ENCODE assay signal across 15 cellular contexts in the genomic region with DNA sequence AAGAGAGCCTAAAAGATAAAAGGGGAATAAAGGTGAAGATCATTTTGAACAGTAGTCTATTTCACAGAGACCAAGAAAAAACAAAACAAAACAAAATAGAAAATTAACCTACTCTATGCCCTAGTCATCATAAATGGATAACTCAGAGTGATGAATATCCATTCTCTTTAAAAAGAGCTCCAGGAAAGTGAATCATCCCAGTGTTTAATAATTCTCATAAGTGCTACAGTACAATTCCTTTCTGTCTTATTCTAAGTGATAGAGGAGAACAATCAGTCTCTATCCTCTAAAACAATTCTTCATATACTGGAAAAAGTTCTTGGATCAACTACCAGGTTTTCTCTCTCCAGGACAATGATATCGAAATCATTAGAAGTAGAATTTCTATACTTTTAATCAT. TPM values are rescaled to one million over a fixed set of nuclear protein-coding genes. Genes with fewer than 3 reads are reported as not detected.
A peak's percentile ranks its signal among the peaks of the same experiment; 100 is the strongest.
DNase-seq lines count a peak whose midpoint lies in the region; ATAC-seq and TF ChIP-seq lines count a peak whose summit lies in the region.
"Had no signal": no experiment of that assay in that cellular context is flagged by ENCODE, and none has a peak within 500 bp of the region (broad histone marks: within the 10 kb centered on the region; RNA-seq: fewer than 3 reads in every experiment).

No MANE protein-coding gene starts in this region.

- no peaks in the 10 kb centered on the region for H3K9me3 Mint-ChIP-seq in HFFc6
- H3K9me3 Mint-ChIP-seq in activated T-helper 17 cell treated with anti-CD3 and anti-CD28 coated beads, Interleukin-2, amount 50 U/mL, for 72 hours: no peaks in the 10 kb centered on the region
- no peaks in the 10 kb centered on the region for H3K9me3 Mint-ChIP-seq in activated CD4-positive, alpha-beta T cell treated with anti-CD3 and anti-CD28 coated beads, Interleukin-2, amount 10 ng/mL, durations not matched to agents 24 days and 14 days

- H3K27me3 ChIP-seq in adrenal gland: no peaks in the 10 kb centered on the region
- H3K27me3 ChIP-seq: BLaER1 treated with 17β-estradiol and CSF1 and Interleukin-3, amounts not matched to agents 10 nM and 100 nM had no signal

- peaks cover 19% of the 10 kb centered on the region for H3K36me3 Mint-ChIP-seq in HFFc6 (ENCODE audit: low read depth)
- H3K36me3 Mint-ChIP-seq in activated T-helper 17 cell treated with anti-CD3 and anti-CD28 coated beads, Interleukin-2, amount 50 U/mL, for 72 hours (ENCODE audit: low read depth): peaks cover 54% of the 10 kb centered on the region
- H3K36me3 Mint-ChIP-seq in activated CD4-positive, alpha-beta T cell treated with anti-CD3 and anti-CD28 coated beads, Interleukin-2, amount 10 ng/mL, durations not matched to agents 24 days and 14 days (ENCODE audit: low read depth): peaks cover 21% of the 10 kb centered on the region

- no peaks in the 10 kb centered on the region for H3K4me1 ChIP-seq in adrenal gland (replicated peaks in 1 of 2)
- H3K4me1 ChIP-seq: BLaER1 treated with 17β-estradiol and CSF1 and Interleukin-3, amounts not matched to agents 10 nM and 100 nM had no signal

- no peak overlapping the region for H3K4me3 Mint-ChIP-seq in HFFc6
- H3K4me3 Mint-ChIP-seq in activated T-helper 17 cell treated with anti-CD3 and anti-CD28 coated beads, Interleukin-2, amount 50 U/mL, for 72 hours: no peak overlapping the region
- no peak overlapping the region for H3K4me3 Mint-ChIP-seq in activated CD4-positive, alpha-beta T cell treated with anti-CD3 and anti-CD28 coated beads, Interleukin-2, amount 10 ng/mL, durations not matched to agents 24 days and 14 days
- H3K4me3 Mint-ChIP-seq: CD4-positive, CD25-positive, alpha-beta regulatory T cell had no signal

- peaks cover 0 to 7% of the 10 kb centered on the region in 2 donors for H3K36me3 ChIP-seq in adrenal gland (replicated peaks in 1 of 2)

- H3K27me3 Mint-ChIP-seq in HFFc6 (ENCODE audit: insufficient read depth): no peaks in the 10 kb centered on the region; the same call in 1 of the 2 replicates
- H3K27me3 Mint-ChIP-seq in activated T-helper 17 cell treated with anti-CD3 and anti-CD28 coated beads, Interleukin-2, amount 50 U/mL, for 72 hours: no peaks in the 10 kb centered on the region
- H3K27me3 Mint-ChIP-seq in activated CD4-positive, alpha-beta T cell treated with anti-CD3 and anti-CD28 coated beads, Interleukin-2, amount 10 ng/mL, durations not matched to agents 24 days and 14 days: no peaks in the 10 kb centered on the region
- H3K27me3 Mint-ChIP-seq: CD4-positive, CD25-positive, alpha-beta regulatory T cell had no signal

- H3K4me1 Mint-ChIP-seq in HFFc6 (ENCODE audit: low read depth): peaks cover 47% of the 10 kb centered on the region
- H3K4me1 Mint-ChIP-seq in activated T-helper 17 cell treated with anti-CD3 and anti-CD28 coated beads, Interleukin-2, amount 50 U/mL, for 72 hours: no peaks in the 10 kb centered on the region
- peaks cover 4% of the 10 kb centered on the region for H3K4me1 Mint-ChIP-seq in activated CD4-positive, alpha-beta T cell treated with anti-CD3 and anti-CD28 coated beads, Interleukin-2, amount 10 ng/mL, durations not matched to agents 24 days and 14 days

- no peak overlapping the region for H3K27ac ChIP-seq in adrenal gland
- H3K27ac ChIP-seq: BLaER1 treated with 17β-estradiol and CSF1 and Interleukin-3, amounts not matched to agents 10 nM and 100 nM had no signal

- DNase-seq in COLO829 (ENCODE audit: low spot score) (peak; percentile 47), HFFc6 (no peak), foreskin melanocyte (peak; percentile 44), adrenal gland (no peak), epidermal melanocyte (ENCODE audit: insufficient read length, low spot score) (no peak)
- no peak for DNase-seq in activated CD4-positive, alpha-beta T cell treated with anti-CD3 and anti-CD28 coated beads, Interleukin-2, amount 10 ng/mL, durations not matched to agents 24 days and 14 days
- DNase-seq: 8988T; CD4-positive, CD25-positive, alpha-beta regulatory T cell; DMS79; EL; GDM1 had no signal

- 93 to 100% (median 99%) methylated on average over 1 of the region's 1 CpG for WGBS in adrenal gland, 4 donors

- no peak overlapping the region for H3K4me3 ChIP-seq in adrenal gland
- H3K4me3 ChIP-seq: BLaER1 treated with 17β-estradiol and CSF1 and Interleukin-3, amounts not matched to agents 10 nM and 100 nM had no signal

- H3K27ac Mint-ChIP-seq in HFFc6: peak overlapping the region; percentile 65; the same call in 1 of the 2 replicates
- peak overlapping the region; percentile 29 for H3K27ac Mint-ChIP-seq in activated T-helper 17 cell treated with anti-CD3 and anti-CD28 coated beads, Interleukin-2, amount 50 U/mL, for 72 hours
- H3K27ac Mint-ChIP-seq in activated CD4-positive, alpha-beta T cell treated with anti-CD3 and anti-CD28 coated beads, Interleukin-2, amount 10 ng/mL, durations not matched to agents 24 days and 14 days: no peak overlapping the region
- H3K27ac Mint-ChIP-seq: CD4-positive, CD25-positive, alpha-beta regulatory T cell had no signal

- ATAC-seq in activated T-helper 17 cell treated with anti-CD3 and anti-CD28 coated beads, Interleukin-2, amount 50 U/mL, for 72 hours (replicated peaks): no peak
- no peak for ATAC-seq in HG02840 (IDR thresholded peaks at IDR 0.05; ENCODE audit: low FRiP score, unreplicated experiment)
- ATAC-seq: HepG2 had no signal

- intact Hi-C loops in activated CD4-positive, alpha-beta T cell treated with anti-CD3 and anti-CD28 coated beads, Interleukin-2, amount 10 ng/mL, durations not matched to agents 24 days and 14 days (cut with micrococcal nuclease): no loop called here
- intact Hi-C loops in adrenal gland (cut with DNase I): no loop called here

- no peak for TF ChIP-seq POLR2A in adrenal gland (IDR thresholded peaks at IDR 0.05)

- H3K9me3 ChIP-seq in adrenal gland (replicated peaks in 1 of 3): no peaks in the 10 kb centered on the region
- H3K9me3 ChIP-seq: BLaER1 treated with 17β-estradiol and CSF1 and Interleukin-3, amounts not matched to agents 10 nM and 100 nM had no signal

- TF ChIP-seq CTCF in HFFc6 (IDR thresholded peaks at IDR 0.05) (no peak), adrenal gland (IDR thresholded peaks at IDR 0.05) (no peak)

RNA-seq across cellular contexts. Expression of a gene that starts 45.8 kb away (rescaled TPM):
- total RNA-seq in HFFc6 (2021; fragmentation: NEBNext Ultra II Directional; extraction: Animal tissue kit (Norgen Biotek cat#: 25700)): 10 to 100 TPM; 21.6 to 29.8 (median 27.1) TPM
- 10 to 100 TPM; 15.5 to 23.9 TPM for total RNA-seq in activated T-helper 17 cell treated with anti-CD3 and anti-CD28 coated beads, Interleukin-2, amount 50 U/mL, for 72 hours
- total RNA-seq in activated CD4-positive, alpha-beta T cell treated with anti-CD3 and anti-CD28 coated beads, Interleukin-2, amount 10 ng/mL, durations not matched to agents 24 days and 14 days: 22.2 and 25.7 TPM in 2 replicates
- 10 to 100 TPM; 11.0 to 33.2 (median 25.1) TPM for total RNA-seq in adrenal gland
- 10 to 100 TPM in 1 of 3 donors, 1 to 10 TPM in 2; 2.2 to 14.5 (median 3.5) TPM for polyA plus RNA-seq in adrenal gland

RNA-seq across cellular contexts. Expression of a gene that starts 45.9 kb away (rescaled TPM):
- 10 to 100 TPM; 28.9 to 43.1 (median 34.0) TPM for total RNA-seq in HFFc6 (2021; fragmentation: NEBNext Ultra II Directional; extraction: Animal tissue kit (Norgen Biotek cat#: 25700))
- total RNA-seq in activated T-helper 17 cell treated with anti-CD3 and anti-CD28 coated beads, Interleukin-2, amount 50 U/mL, for 72 hours: 10 to 100 TPM; 33.8 to 57.1 TPM
- total RNA-seq in activated CD4-positive, alpha-beta T cell treated with anti-CD3 and anti-CD28 coated beads, Interleukin-2, amount 10 ng/mL, durations not matched to agents 24 days and 14 days: 79.8 and 81.7 TPM in 2 replicates
- total RNA-seq in adrenal gland: 10 to 100 TPM in 7 of 8 donors, 1 to 10 TPM in 1; 9.9 to 41.8 (median 27.8) TPM
- 10 to 100 TPM in 1 of 3 donors, 1 to 10 TPM in 2; 2.8 to 57.4 (median 3.0) TPM for polyA plus RNA-seq in adrenal gland

Comparison
In these comparisons a context has a peak if more than half of its experiments do, and no peak if none do; other contexts are left out.
1. DNase-seq: peak in COLO829 (single experiment) and foreskin melanocyte (single experiment); none in HFFc6 (single experiment), activated CD4-positive, alpha-beta T cell treated with anti-CD3 and anti-CD28 coated beads, Interleukin-2, amount 10 ng/mL, durations not matched to agents 24 days and 14 days (single experiment), adrenal gland (0 of 7) and epidermal melanocyte (single experiment).